In the genomic region with DNA sequence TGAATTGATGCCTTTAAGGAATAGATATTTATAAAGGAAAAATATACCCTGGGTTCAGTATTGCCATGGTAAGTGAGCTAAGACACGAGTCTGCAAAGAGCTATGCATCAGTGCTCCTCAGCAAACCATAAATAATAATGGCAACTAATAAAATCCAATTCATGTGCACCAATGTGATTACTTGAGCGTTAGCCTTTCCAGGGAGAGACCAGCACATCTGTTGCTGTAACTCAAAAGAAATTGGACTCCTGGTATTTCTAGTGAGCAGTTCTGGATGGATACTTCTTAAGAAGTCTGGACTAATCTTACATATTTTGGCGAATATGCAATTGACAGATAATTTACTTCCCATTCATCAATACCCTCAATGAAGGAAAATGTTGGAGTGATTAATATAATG, we compare ENCODE assay signal across 18 cellular contexts.
DNase-seq lines count a peak whose midpoint lies in the region; ATAC-seq, FAIRE-seq and TF ChIP-seq lines count a peak whose summit lies in the region.
"Had no signal": no experiment of that assay in that cellular context is flagged by ENCODE, and none has a peak within 500 bp of the region (broad histone marks: within the 10 kb centered on the region; RNA-seq: fewer than 3 reads in every experiment).

No MANE protein-coding gene starts in this region.

- no peak overlapping the region for H3K27ac ChIP-seq in astrocyte (ENCODE audit: low read depth, low read length)
- H3K27ac ChIP-seq: BLaER1 had no signal

- ATAC-seq in activated T-cell treated with anti-CD3 and anti-CD28 coated beads, Interleukin-2, amount 50 U/mL, for 72 hours (replicated peaks in 1 of 2), result no peak
- ATAC-seq: CD8-positive, alpha-beta T cell had no signal

- no peak overlapping the region for H3K4me3 Mint-ChIP-seq in astrocyte (ENCODE audit: unreplicated experiment)
- H3K4me3 Mint-ChIP-seq in activated T-cell treated with anti-CD3 and anti-CD28 coated beads, Interleukin-2, amount 50 U/mL, for 72 hours, result no peak overlapping the region
- H3K4me3 Mint-ChIP-seq: CD8-positive, alpha-beta T cell had no signal

- no peaks in the 10 kb centered on the region for H3K36me3 Mint-ChIP-seq in astrocyte (ENCODE audit: low read depth, unreplicated experiment)
- no peaks in the 10 kb centered on the region for H3K36me3 Mint-ChIP-seq in activated T-cell treated with anti-CD3 and anti-CD28 coated beads, Interleukin-2, amount 50 U/mL, for 72 hours (ENCODE audit: insufficient read depth in 2 of 2)
- H3K36me3 Mint-ChIP-seq: CD8-positive, alpha-beta T cell had no signal

- no peaks in the 10 kb centered on the region for H3K4me1 ChIP-seq in astrocyte (ENCODE audit: insufficient read depth, low read length)
- H3K4me1 ChIP-seq: BLaER1 had no signal

- no peak for TF ChIP-seq CTCF in astrocyte (IDR thresholded peaks at IDR 0.05; ENCODE audit: insufficient read depth, low read depth, low read length)

- H3K79me2 ChIP-seq in astrocyte (ENCODE audit: insufficient read depth, low read length), result no peaks in the 10 kb centered on the region

- no peak overlapping the region for H3K27ac Mint-ChIP-seq in astrocyte (ENCODE audit: unreplicated experiment)
- no peak overlapping the region for H3K27ac Mint-ChIP-seq in activated T-cell treated with anti-CD3 and anti-CD28 coated beads, Interleukin-2, amount 50 U/mL, for 72 hours
- H3K27ac Mint-ChIP-seq: CD8-positive, alpha-beta T cell had no signal

- no peaks in the 10 kb centered on the region for H4K20me1 ChIP-seq in astrocyte (ENCODE audit: insufficient read depth, low read length)
- H4K20me1 ChIP-seq: BLaER1 had no signal

- H3K9me3 ChIP-seq in astrocyte (ENCODE audit: insufficient read depth, low read depth, low read length), result no peaks in the 10 kb centered on the region
- H3K9me3 ChIP-seq: BLaER1, SK-N-SH had no signal

- peak; percentile 23 for DNase-seq in NCI-H146 treated with DMSO at 0.1 percent for 48 hours (lab: John Stamatoyannopoulos, UW; ENCODE audit: unreplicated experiment)
- DNase-seq in NCI-H146 (lab: John Stamatoyannopoulos, UW), result no peak
- DNase-seq in NCI-H446 (lab: John Stamatoyannopoulos, UW), result peak; percentile 66 to 81
- peak; percentile 17 for DNase-seq in astrocyte (ENCODE audit: low read depth)
- DNase-seq in renal cortical epithelial cell (ENCODE audit: low read depth), result peak; percentile 7
- DNase-seq in GM19238 (ENCODE audit: insufficient read length, low spot score), result no peak
- no peak for DNase-seq in activated T-cell treated with anti-CD3 and anti-CD28 coated beads, Interleukin-2, amount 50 U/mL, for 72 hours
- DNase-seq in Kasumi-1 (lab: John Stamatoyannopoulos, UW), result no peak
- DNase-seq: 8988T; CD8-positive, alpha-beta T cell; GF-D8; GOT3; NCI-H1436; Right ventricle myocardium superior; SK-N-SH had no signal

- no peaks in the 10 kb centered on the region for H3K27me3 ChIP-seq in astrocyte (ENCODE audit: insufficient read depth, low read length)
- H3K27me3 ChIP-seq: BLaER1 had no signal

- peaks cover 4% of the 10 kb centered on the region for H3K4me1 Mint-ChIP-seq in astrocyte (ENCODE audit: low read depth, unreplicated experiment)
- H3K4me1 Mint-ChIP-seq in activated T-cell treated with anti-CD3 and anti-CD28 coated beads, Interleukin-2, amount 50 U/mL, for 72 hours (ENCODE audit: low read depth), result no peaks in the 10 kb centered on the region

- H3K36me3 ChIP-seq in astrocyte (ENCODE audit: insufficient read depth, low read length), result no peaks in the 10 kb centered on the region
- H3K36me3 ChIP-seq: BLaER1 had no signal

- no peak overlapping the region for H3K4me3 ChIP-seq in astrocyte (ENCODE audit: insufficient read depth, low read depth, low read length)
- H3K4me3 ChIP-seq: BLaER1 had no signal

- no peak overlapping the region for H3K4me2 ChIP-seq in astrocyte (ENCODE audit: low read length)
- H3K4me2 ChIP-seq: BLaER1, SK-N-SH had no signal

- no peak overlapping the region for H2AFZ ChIP-seq in astrocyte (ENCODE audit: low read depth, low read length)

- FAIRE-seq in astrocyte (lab: Jason Lieb, UNC), result no peak
- FAIRE-seq: GM12891, RCC 7860 had no signal

- H3K9ac ChIP-seq in astrocyte (ENCODE audit: low read length), result no peak overlapping the region
- H3K9ac ChIP-seq: BLaER1, SK-N-SH had no signal

- peaks cover 2% of the 10 kb centered on the region for H3K9me3 Mint-ChIP-seq in astrocyte (ENCODE audit: unreplicated experiment)
- no peaks in the 10 kb centered on the region for H3K9me3 Mint-ChIP-seq in activated T-cell treated with anti-CD3 and anti-CD28 coated beads, Interleukin-2, amount 50 U/mL, for 72 hours
- H3K9me3 Mint-ChIP-seq: CD8-positive, alpha-beta T cell had no signal

- H3K27me3 Mint-ChIP-seq in astrocyte (ENCODE audit: low read depth, unreplicated experiment), result no peaks in the 10 kb centered on the region
- peaks cover 11% of the 10 kb centered on the region for H3K27me3 Mint-ChIP-seq in activated T-cell treated with anti-CD3 and anti-CD28 coated beads, Interleukin-2, amount 50 U/mL, for 72 hours (ENCODE audit: low read depth)

Comparison
In these comparisons a context has a peak if more than half of its experiments do, and no peak if none do; other contexts are left out.
1. DNase-seq: peak in NCI-H146 treated with DMSO at 0.1 percent for 48 hours (single experiment), NCI-H446 (2 of 2), astrocyte (single experiment) and renal cortical epithelial cell (single experiment); none in NCI-H146 (single experiment), GM19238 (single experiment), activated T-cell treated with anti-CD3 and anti-CD28 coated beads, Interleukin-2, amount 50 U/mL, for 72 hours (0 of 2) and Kasumi-1 (0 of 2).